In genomic region chr3:42734263-42734860, GRCh38 we compare ENCODE assay signal across 17 cellular contexts. TPM values are rescaled to one million over a fixed set of nuclear protein-coding genes. Genes with fewer than 3 reads are reported as not detected.
DNase-seq lines count a peak whose midpoint lies in the region; ATAC-seq and TF ChIP-seq lines count a peak whose summit lies in the region.
"Had no signal": no experiment of that assay in that cellular context is flagged by ENCODE, and none has a peak within 500 bp of the region (broad histone marks: within the 10 kb centered on the region; RNA-seq: fewer than 3 reads in every experiment).

No MANE protein-coding gene starts in this region.

- DNase-seq in H9 (peak; percentile 27), WTC11 (ENCODE audit: low spot score) (no peak), islet precursor cell (peak; percentile 55), substantia nigra (lab: John Stamatoyannopoulos, UW) (peak in 2 of 49 donors; percentile 43 to 46), upper lobe of left lung (no peak), HK-2 (ENCODE audit: unreplicated experiment) (no peak), AML-193 (lab: John Stamatoyannopoulos, UW) (no peak)
- DNase-seq: ACHN, Caco-2, NCI-H1417 treated with DMSO at 0.1 percent for 48 hours, NCI-H774, PC-3 had no signal

- H3K4me1 ChIP-seq in H9 (ENCODE audit: insufficient read depth, low read length) (peaks cover 9% of the 10 kb centered on the region; the same call in 1 of the 2 replicates), upper lobe of left lung (no peaks in the 10 kb centered on the region)
- H3K4me1 ChIP-seq: Caco-2 had no signal

- no peak overlapping the region for H3K56ac ChIP-seq in H9 (ENCODE audit: insufficient read length, low read depth, low read length)

- no peak overlapping the region for H3K27ac ChIP-seq in H9 (ENCODE audit: insufficient read length, low read depth, low read length)
- peak overlapping the region; percentile 100 for H3K27ac ChIP-seq in substantia nigra (ENCODE audit: low read depth, low read length, poor library complexity, severe bottlenecking)
- H3K27ac ChIP-seq in upper lobe of left lung = no peak overlapping the region
- H3K27ac ChIP-seq: RWPE1 had no signal

- H4K91ac ChIP-seq in H9 (ENCODE audit: insufficient read length, low read depth, low read length) = no peak overlapping the region

- H2BK120ac ChIP-seq in H9 (ENCODE audit: low read depth, low read length, poor library complexity, severe bottlenecking) = no peak overlapping the region

- no peak overlapping the region for H4K5ac ChIP-seq in H9 (ENCODE audit: insufficient read length, low read depth, low read length)

- H3K9me3 ChIP-seq in H9 (ENCODE audit: control insufficient read depth, low read depth, low read length) = no peaks in the 10 kb centered on the region
- no peaks in the 10 kb centered on the region for H3K9me3 ChIP-seq in upper lobe of left lung
- H3K9me3 ChIP-seq: Caco-2 had no signal

- WGBS in H9 (ENCODE audit: extremely low coverage, insufficient read length, low lambda C conversion rate) = no CpG with 5 or more reads among the region's 6 CpGs
- 78 to 94% methylated on average over 4 to 6 of the region's 6 CpGs for WGBS in upper lobe of left lung, 2 donors

- peaks cover 0 to 3% of the 10 kb centered on the region in 2 experiments; a peak in 2 of 5 replicates for H3K9me3 Mint-ChIP-seq in H9
- H3K9me3 Mint-ChIP-seq in WTC11 = no peaks in the 10 kb centered on the region; the same call in 1 of the 2 replicates

- ATAC-seq in WTC11 = no peak
- no peak for ATAC-seq in upper lobe of left lung (ENCODE audit: low FRiP score in 2 of 2)
- ATAC-seq: PC-3 had no signal

- H3K36me3 Mint-ChIP-seq in H9 (ENCODE audit: insufficient read depth in 1 of 3, low read depth in 3 of 3) = no peaks in the 10 kb centered on the region
- no peaks in the 10 kb centered on the region for H3K36me3 Mint-ChIP-seq in WTC11

- no peak overlapping the region for H2AK5ac ChIP-seq in H9 (ENCODE audit: insufficient read length, low read length)

- H3K23ac ChIP-seq in H9 (ENCODE audit: insufficient read length, low read depth, low read length) = no peak overlapping the region

- CTCF ChIA-PET in WTC11 (lab: Charles Lee) = interaction anchor here (0.6 to 2.2 kb wide), 11 partner anchors 11 to 152 kb away, joined by 3 to 20 read pairs (median 5); no protein-coding TSS in a partner anchor

- H3K9ac ChIP-seq in H9 (ENCODE audit: extremely low read depth, insufficient read length, low read length) = no peak overlapping the region

- no peaks in the 10 kb centered on the region for H3K27me3 ChIP-seq in H9 (ENCODE audit: insufficient read depth, low read length)
- H3K27me3 ChIP-seq in upper lobe of left lung = no peaks in the 10 kb centered on the region

- POLR2A ChIA-PET in WTC11 (lab: Charles Lee) = no interaction called here

- no peak overlapping the region for H3K18ac ChIP-seq in H9 (ENCODE audit: insufficient read length, low read depth, low read length)

- no peak overlapping the region for H2BK15ac ChIP-seq in H9 (ENCODE audit: low read depth, low read length)

- peak overlapping the region in 1 of 3 experiments; percentile 67; a peak in 1 of 7 replicates for H3K27ac Mint-ChIP-seq in H9
- H3K27ac Mint-ChIP-seq in WTC11 = peak overlapping the region; percentile 15; the same call in 1 of the 2 replicates

- no peak overlapping the region for H3K14ac ChIP-seq in H9 (ENCODE audit: insufficient read depth, low read length)

- no peak overlapping the region for H2BK12ac ChIP-seq in H9 (ENCODE audit: insufficient read length, low read depth, low read length)

- no peak overlapping the region for H2BK20ac ChIP-seq in H9 (ENCODE audit: low read depth, low read length, poor library complexity, severe bottlenecking)

- no peak overlapping the region for H3K4ac ChIP-seq in H9 (ENCODE audit: low read depth, low read length)

- no peaks in the 10 kb centered on the region for H3K79me2 ChIP-seq in H9 (ENCODE audit: insufficient read depth, low read length)

- H3T11ph ChIP-seq in H9 (ENCODE audit: low read length) = no peak overlapping the region

- H3K4me3 ChIP-seq in upper lobe of left lung = no peak overlapping the region

- H3K4me1 Mint-ChIP-seq in H9 (peaks cover 48 to 49% of the 10 kb centered on the region in 2 experiments), WTC11 (peaks cover 45% of the 10 kb centered on the region)

- no peak for TF ChIP-seq POLR2A in upper lobe of left lung (IDR thresholded peaks at IDR 0.05)

- no peaks in the 10 kb centered on the region for H3K79me1 ChIP-seq in H9 (ENCODE audit: insufficient read depth, low read depth, low read length, poor library complexity, severe bottlenecking)

- H3K27me3 Mint-ChIP-seq in H9 (ENCODE audit: low read depth) = peaks cover 5% of the 10 kb centered on the region
- peaks cover 6% of the 10 kb centered on the region; the same call in 1 of the 2 replicates for H3K27me3 Mint-ChIP-seq in WTC11 (ENCODE audit: low read depth)

- no peaks in the 10 kb centered on the region for H4K20me1 ChIP-seq in H9 (ENCODE audit: control insufficient read depth, insufficient read depth, insufficient read length)

- no peak overlapping the region for H2AFZ ChIP-seq in H9 (ENCODE audit: low read length)

- H3K23me2 ChIP-seq in H9 (ENCODE audit: insufficient read length, low read depth, low read length, poor library complexity, severe bottlenecking) = no peaks in the 10 kb centered on the region

- H4K8ac ChIP-seq in H9 (replicated peaks; ENCODE audit: insufficient read length, low read depth, low read length) = no peak overlapping the region

- no peak for TF ChIP-seq EP300 in upper lobe of left lung (IDR thresholded peaks at IDR 0.05)

- H2BK5ac ChIP-seq in H9 (ENCODE audit: insufficient read length, low read length) = no peak overlapping the region

- TF ChIP-seq CTCF in H9 (conservative IDR thresholded peaks at IDR 0.05) (no peak), WTC11 (IDR thresholded peaks at IDR 0.05) (no peak), upper lobe of left lung (IDR thresholded peaks at IDR 0.05) (no peak)

- H3K36me3 ChIP-seq in upper lobe of left lung = no peaks in the 10 kb centered on the region

- no peak overlapping the region for H3K4me2 ChIP-seq in H9 (ENCODE audit: insufficient read depth, insufficient read length, low read length)

- no peak overlapping the region for H3K4me3 Mint-ChIP-seq in H9
- H3K4me3 Mint-ChIP-seq in WTC11 = no peak overlapping the region

TF ChIP-seq in WTC11, 78 proteins besides CTCF, POLR2A, EP300 and RAD21:
- TF ChIP-seq ATF1 (CRISPR knock-in tag; IDR thresholded peaks at IDR 0.05) (0 out of 2 replicates have a peak, but pooled peaks have one; percentile 27), OVOL2 (CRISPR knock-in tag; IDR thresholded peaks at IDR 0.05; ENCODE audit: borderline replicate concordance) (no peak), ZMAT4 (CRISPR knock-in tag; IDR thresholded peaks at IDR 0.05) (no peak), NR1H2 (CRISPR knock-in tag; IDR thresholded peaks at IDR 0.05) (no peak), RELA (CRISPR knock-in tag; IDR thresholded peaks at IDR 0.05; ENCODE audit: borderline replicate concordance) (no peak), CREB1 (CRISPR knock-in tag; IDR thresholded peaks at IDR 0.05) (no peak)

RNA-seq across cellular contexts. Expression of gene HHATL, which starts 31.8 kb away (rescaled TPM):
- total RNA-seq in H9 (2021) (0.46 TPM in 1 of 2 replicates, not detected in the other), WTC11 (2021) (0.21 to 0.92 TPM (median 0.60 TPM) in 3 replicates), upper lobe of left lung (1 to 10 TPM in 2 of 6 donors, under 1 TPM in 2, not detected in 2; 0.71 to 1.6 (median 0.98) TPM)
- total RNA-seq: Caco-2, H7, HT-29, LHCN-M2, NCI-H460, PC-3 had no signal

RNA-seq across cellular contexts. Expression of gene CCDC13, which starts 38.7 kb away (rescaled TPM):
- not detected in 2 replicates for total RNA-seq in H9 (2021)
- total RNA-seq in WTC11 (2021) = 0.79 TPM in 1 of 3 replicates, not detected in the others
- 10 to 100 TPM in 1 of 6 donors, 1 to 10 TPM in 5; 2.1 to 12.8 (median 3.0) TPM for total RNA-seq in upper lobe of left lung
- total RNA-seq: HT-29 had no signal

RNA-seq across cellular contexts. Expression of gene KLHL40, which starts 49.0 kb away (rescaled TPM):
- not detected in 2 replicates for total RNA-seq in H9 (2021)
- total RNA-seq in WTC11 (2021) = not detected in 3 replicates
- total RNA-seq in upper lobe of left lung = not detected
- total RNA-seq: Caco-2, H7, HT-29, NCI-H460, PC-3 had no signal

Comparison
In these comparisons a context has a peak if more than half of its experiments do, and no peak if none do; other contexts are left out.
1. DNase-seq: peak in H9 (single experiment) and islet precursor cell (single experiment); none in WTC11 (single experiment), upper lobe of left lung (0 of 2), HK-2 (single experiment) and AML-193 (0 of 2).